Comparison of ENCODE assay signal across 12 cellular contexts in the genomic region with DNA sequence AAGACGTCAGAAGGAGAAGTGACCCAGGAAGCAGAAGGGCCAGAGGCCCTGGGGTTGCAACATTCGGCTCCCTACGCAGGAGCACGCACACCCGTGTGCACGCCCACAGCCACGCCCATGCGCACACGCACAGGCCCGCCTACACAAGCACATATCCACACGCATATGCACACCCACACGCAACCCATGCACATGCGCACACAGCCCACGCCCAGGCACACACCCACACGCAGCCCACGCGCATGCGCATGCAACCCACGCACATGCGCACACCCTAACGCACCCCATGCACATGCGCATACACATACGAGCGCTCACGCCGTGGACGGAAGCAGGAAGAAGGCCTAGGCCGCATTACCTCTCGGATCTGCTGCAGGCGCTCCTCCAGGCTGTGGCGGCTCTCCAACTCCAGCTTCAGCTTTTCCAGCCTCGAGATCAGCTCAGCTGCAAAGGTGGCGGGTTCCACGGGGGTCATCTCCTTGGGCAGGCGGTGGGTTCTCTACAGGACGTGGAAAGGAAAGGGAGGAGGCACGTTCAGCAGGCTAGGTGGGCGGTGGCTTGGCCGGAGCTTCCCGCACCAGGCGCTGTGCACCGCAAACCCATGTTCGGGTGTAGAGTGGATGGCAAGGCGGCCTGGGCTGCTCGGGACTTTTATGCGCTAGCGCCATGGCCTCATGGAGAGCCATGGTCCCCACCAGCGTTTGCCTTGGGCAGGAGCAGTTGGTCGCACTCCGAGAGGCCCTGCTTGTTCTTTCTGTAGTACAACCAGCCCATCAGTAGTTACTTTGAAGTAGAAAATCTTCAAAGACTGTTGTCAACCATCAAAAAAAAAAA. TPM values are rescaled to one million over a fixed set of nuclear protein-coding genes. Genes with fewer than 3 reads are reported as not detected.
DNase-seq lines count a peak whose midpoint lies in the region; ATAC-seq, FAIRE-seq and TF ChIP-seq lines count a peak whose summit lies in the region.
"Had no signal": no experiment of that assay in that cellular context is flagged by ENCODE, and none has a peak within 500 bp of the region (broad histone marks: within the 10 kb centered on the region; RNA-seq: fewer than 3 reads in every experiment).

No MANE protein-coding gene starts in this region.

- H3K4me3 Mint-ChIP-seq in T-helper 17 cell, result peak overlapping the region; percentile 50
- peak overlapping the region; percentile 35 for H3K4me3 Mint-ChIP-seq in activated T-helper 17 cell treated with anti-CD3 and anti-CD28 coated beads, Interleukin-2, amount 50 U/mL, for 72 hours

- peaks cover 22% of the 10 kb centered on the region for H3K4me1 ChIP-seq in HepG2 (ENCODE audit: insufficient read depth, low read length)
- peaks cover under 1% of the 10 kb centered on the region for H3K4me1 ChIP-seq in testis

- no peaks in the 10 kb centered on the region for H3K27me3 ChIP-seq in HepG2 (ENCODE audit: control insufficient read depth in 1 of 2, insufficient read depth in 2 of 2, low read length in 2 of 2)
- no peaks in the 10 kb centered on the region for H3K27me3 ChIP-seq in testis
- H3K27me3 ChIP-seq: heart left ventricle had no signal

- no TSS peak for BruUV-seq in HepG2 (replicated peaks; lab: Mats Ljungman, UMichigan)

- no peak for FAIRE-seq in HepG2 (lab: Jason Lieb, UNC)
- FAIRE-seq: TTC549 had no signal

- H3K27ac ChIP-seq in HepG2 (ENCODE audit: extremely low read length, insufficient read depth, low read length) (no peak overlapping the region), testis (no peak overlapping the region)
- H3K27ac ChIP-seq: heart left ventricle had no signal

- TF ChIP-seq POLR2A in HepG2 (IDR thresholded peaks at IDR 0.05; ENCODE audit: insufficient read depth in 1 of 2, low read depth in 2 of 2, low read length in 2 of 2) (peak in 1 of 2 experiments; percentile 45; a peak in 2 of 4 replicates), testis (IDR thresholded peaks at IDR 0.05) (no peak)

- TF ChIP-seq CTCF in HepG2 (CRISPR knock-in tag; IDR thresholded peaks at IDR 0.05), result no peak
- no peak for TF ChIP-seq CTCF in testis (IDR thresholded peaks at IDR 0.05)

- H2AFZ ChIP-seq in HepG2 (ENCODE audit: low read length), result no peak overlapping the region

- 98% methylated on average over 50 of the region's 50 CpGs for WGBS in HepG2 (ENCODE audit: low lambda C conversion rate)
- 60 to 81% methylated on average over 31 to 50 of the region's 50 CpGs for WGBS in testis, 2 donors

- H3K9me3 Mint-ChIP-seq in activated T-helper 17 cell treated with anti-CD3 and anti-CD28 coated beads, Interleukin-2, amount 50 U/mL, for 72 hours, result no peaks in the 10 kb centered on the region

- TF ChIP-seq EP300 in HepG2 (IDR thresholded peaks at IDR 0.05; ENCODE audit: low read depth in 2 of 2, low read length in 2 of 2), result no peak
- no peak for TF ChIP-seq EP300 in HepG2 (CRISPR knock-in tag; IDR thresholded peaks at IDR 0.05; ENCODE audit: borderline replicate concordance)

- in situ Hi-C loops in HepG2 (cut with HindIII; ENCODE audit: extremely low pct_ligation_motif_present, low pct_unique_long_range_greater_than_20kb) (loop anchor here (25.0 kb wide), 1 partner anchor 624 kb away; no protein-coding TSS in a partner anchor), KBM-7 (cut with MboI; ENCODE audit: low pct_unique_long_range_greater_than_20kb, low sequenced_read_pairs) (no loop called here)

- H3K4me3 ChIP-seq in HepG2 (replicated peaks in 1 of 3; ENCODE audit: insufficient read depth in 1 of 3, low read depth in 2 of 3, low read length in 3 of 3) (no peak overlapping the region), testis (peak overlapping the region; percentile 51 to 55)
- H3K4me3 ChIP-seq: heart left ventricle had no signal

- H3K36me3 Mint-ChIP-seq in T-helper 17 cell (ENCODE audit: low read depth), result peaks cover 2% of the 10 kb centered on the region
- peaks cover 65% of the 10 kb centered on the region for H3K36me3 Mint-ChIP-seq in activated T-helper 17 cell treated with anti-CD3 and anti-CD28 coated beads, Interleukin-2, amount 50 U/mL, for 72 hours (ENCODE audit: low read depth)

- no peaks in the 10 kb centered on the region for H3K9me3 ChIP-seq in T-helper 17 cell (ENCODE audit: control insufficient read depth, low read length, poor library complexity, severe bottlenecking)
- no peaks in the 10 kb centered on the region for H3K9me3 ChIP-seq in HepG2 (ENCODE audit: low read length)
- H3K9me3 ChIP-seq in testis, result no peaks in the 10 kb centered on the region
- H3K9me3 ChIP-seq: heart left ventricle had no signal

- H3K27me3 Mint-ChIP-seq in T-helper 17 cell, result no peaks in the 10 kb centered on the region
- no peaks in the 10 kb centered on the region for H3K27me3 Mint-ChIP-seq in activated T-helper 17 cell treated with anti-CD3 and anti-CD28 coated beads, Interleukin-2, amount 50 U/mL, for 72 hours

- peak in 2 of 3 donors; percentile 26 to 63 for DNase-seq in T-helper 17 cell
- no peak for DNase-seq in HepG2 (ENCODE audit: low spot score)
- DNase-seq in testis, result peak; percentile 67
- DNase-seq in SK-N-DZ (ENCODE audit: low spot score), result no peak
- DNase-seq in KBM-7, result no peak
- DNase-seq: DMS79 treated with DMSO at 0.1 percent for 48 hours; effector CD8-positive, alpha-beta T cell; NCI-H187 had no signal

- H3K9ac ChIP-seq in HepG2 (ENCODE audit: insufficient read depth, low read depth, low read length), result no peak overlapping the region

- TF ChIP-seq RAD21 in HepG2 (CRISPR knock-in tag; IDR thresholded peaks at IDR 0.05), result no peak

- peaks cover 38% of the 10 kb centered on the region for H3K79me2 ChIP-seq in HepG2 (ENCODE audit: insufficient read depth, low read length)

- POLR2A ChIA-PET in HepG2 (lab: Yijun Ruan, JAX), result interaction anchor here (2.1 kb wide), 1 partner anchor 13 kb away, joined by 4 read pairs; no protein-coding TSS in a partner anchor

- H3K4me2 ChIP-seq in HepG2 (ENCODE audit: low read depth, low read length), result no peak overlapping the region

- peak overlapping the region; percentile 21 for H3K27ac Mint-ChIP-seq in T-helper 17 cell
- H3K27ac Mint-ChIP-seq in activated T-helper 17 cell treated with anti-CD3 and anti-CD28 coated beads, Interleukin-2, amount 50 U/mL, for 72 hours, result peak overlapping the region; percentile 36

- H3K4me1 Mint-ChIP-seq in T-helper 17 cell, result peaks cover 13% of the 10 kb centered on the region
- H3K4me1 Mint-ChIP-seq in activated T-helper 17 cell treated with anti-CD3 and anti-CD28 coated beads, Interleukin-2, amount 50 U/mL, for 72 hours, result peaks cover 4% of the 10 kb centered on the region

- CTCF ChIA-PET in HepG2 (lab: Yijun Ruan, JAX; ENCODE audit: low intra/inter-chr PET ratio, low total read pairs), result no interaction called here

- intact Hi-C loops in HepG2 (cut with micrococcal nuclease; ENCODE audit: unreplicated experiment), result no loop called here
- intact Hi-C loops in testis (cut with DNase I; ENCODE audit: low total_unique reads), result no loop called here

- peaks cover 94% of the 10 kb centered on the region for H4K20me1 ChIP-seq in HepG2 (ENCODE audit: insufficient read depth, low read length)

- ATAC-seq in T-helper 17 cell (peak; percentile 83), HepG2 (peak; percentile 8; the same call in 2 of the 3 replicates), HG02973 (IDR thresholded peaks at IDR 0.05; ENCODE audit: unreplicated experiment) (no peak)
- peak; percentile 52 for ATAC-seq in activated T-helper 17 cell treated with anti-CD3 and anti-CD28 coated beads, Interleukin-2, amount 50 U/mL, for 72 hours (replicated peaks)

- peaks cover 72 to 99% of the 10 kb centered on the region in 2 experiments for H3K36me3 ChIP-seq in HepG2 (replicated peaks in 1 of 2; ENCODE audit: control insufficient read depth in 1 of 2, insufficient read depth in 2 of 2, low read length in 2 of 2)
- H3K36me3 ChIP-seq in testis (ENCODE audit: low read depth, missing control alignments), result no peaks in the 10 kb centered on the region

TF ChIP-seq in HepG2, 621 proteins besides CTCF, POLR2A, EP300 and RAD21 (continues in another document):
- no peak for TF ChIP-seq ZNF124 (CRISPR knock-in tag; IDR thresholded peaks at IDR 0.05)
- TF ChIP-seq, protein P1, sequence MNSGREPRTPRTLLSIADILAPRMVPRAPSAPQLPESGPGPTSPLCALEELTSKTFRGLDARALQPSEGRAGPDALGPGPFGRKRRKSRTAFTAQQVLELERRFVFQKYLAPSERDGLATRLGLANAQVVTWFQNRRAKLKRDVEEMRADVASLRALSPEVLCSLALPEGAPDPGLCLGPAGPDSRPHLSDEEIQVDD (CRISPR knock-in tag; IDR thresholded peaks at IDR 0.05; ENCODE audit: borderline replicate concordance), result no peak

RNA-seq across cellular contexts. Expression of a gene that starts 23.4 kb away (rescaled TPM):
- total RNA-seq in T-helper 17 cell (10 to 100 TPM; 28.4 to 31.6 TPM), HepG2 (2016; rRNA removed; fragmentation: Illumina TruSeq; extraction: Trizol) (53.8 and 58.6 TPM in 2 replicates), testis (10 to 100 TPM; 20.2 to 26.3 TPM)
- total RNA-seq in activated T-helper 17 cell treated with anti-CD3 and anti-CD28 coated beads, Interleukin-2, amount 50 U/mL, for 72 hours, result 1 to 10 TPM in 1 of 2 donors, under 1 TPM in 1; 0.71 to 1.5 TPM
- 12.0 and 13.7 TPM in 2 replicates for total RNA-seq in HepG2 (2016; cell fraction: cytosol; rRNA removed; fragmentation: Illumina TruSeq; extraction: Trizol; ENCODE audit: low read depth)
- 45.1 and 59.6 TPM in 2 replicates for total RNA-seq in HepG2 (2016; cell fraction: insoluble cytoplasmic fraction; rRNA removed; fragmentation: Illumina TruSeq; extraction: Trizol)
- total RNA-seq in HepG2 (2016; cell fraction: membrane; rRNA removed; fragmentation: Illumina TruSeq; extraction: Trizol), result 27.0 and 28.7 TPM in 2 replicates
- total RNA-seq in HepG2 (2016; cell fraction: nucleus; rRNA removed; fragmentation: Illumina TruSeq; extraction: Trizol), result 79.3 and 81.9 TPM in 2 replicates
- polyA plus RNA-seq in HepG2 (2011; rRNA removed) (55.0 and 63.4 TPM in 2 replicates), testis (ENCODE audit: insufficient read depth, low read depth, low replicate concordance) (18.1 TPM)
- 29.9 and 39.9 TPM in 2 replicates for polyA plus RNA-seq in HepG2 (2011; cell fraction: cytosol; rRNA removed)
- 126 and 210 TPM in 2 replicates for polyA plus RNA-seq in HepG2 (2011; cell fraction: nucleus; rRNA removed)
- 55.5 and 56.3 TPM in 2 replicates for polyA plus RNA-seq in HepG2 (2012)
- polyA plus RNA-seq in HepG2 (2016; cell fraction: cytosol; fragmentation: Illumina TruSeq; extraction: Trizol; ENCODE audit: low read depth), result 2.0 and 2.2 TPM in 2 replicates
- 34.3 and 44.8 TPM in 2 replicates for polyA plus RNA-seq in HepG2 (2016; cell fraction: insoluble cytoplasmic fraction; fragmentation: Illumina TruSeq; extraction: Trizol; ENCODE audit: low read depth)
- polyA plus RNA-seq in HepG2 (2016; cell fraction: membrane; fragmentation: Illumina TruSeq; extraction: Trizol; ENCODE audit: low read depth), result 9.2 and 9.3 TPM in 2 replicates
- polyA plus RNA-seq in HepG2 (2016; cell fraction: nucleus; fragmentation: Illumina TruSeq; extraction: Trizol; ENCODE audit: insufficient read depth, low read depth), result 115 and 117 TPM in 2 replicates
- polyA minus RNA-seq in HepG2 (2011; rRNA and poly(A)+ RNA removed; ENCODE audit: low replicate concordance), result 0.09 and 105 TPM in 2 replicates
- 43.2 and 45.6 TPM in 2 replicates for polyA minus RNA-seq in HepG2 (2011; cell fraction: cytosol; rRNA and poly(A)+ RNA removed)
- 175 and 211 TPM in 2 replicates for polyA minus RNA-seq in HepG2 (2011; cell fraction: nucleus; rRNA and poly(A)+ RNA removed)
- 8.4 and 10.5 TPM in 2 replicates for polyA plus RNA-seq in SK-N-DZ (2014; cell fraction: cytosol; rRNA removed)
- polyA plus RNA-seq in SK-N-DZ (2014; cell fraction: nucleus; rRNA removed), result 13.5 and 15.1 TPM in 2 replicates

Comparison
In these comparisons a context has a peak if more than half of its experiments do, and no peak if none do; other contexts are left out.
1. DNase-seq: peak in T-helper 17 cell (2 of 3) and testis (single experiment); none in HepG2 (single experiment), SK-N-DZ (single experiment) and KBM-7 (single experiment).
2. H3K4me3 ChIP-seq: peak in testis (2 of 2); none in HepG2 (0 of 3).
3. RNA of a gene that starts 23.4 kb away (total RNA-seq): 12.0 to 81.9 TPM in HepG2, 28.4 to 31.6 TPM in T-helper 17 cell and 20.2 to 26.3 TPM in testis; 0.71 to 1.5 TPM in activated T-helper 17 cell treated with anti-CD3 and anti-CD28 coated beads, Interleukin-2, amount 50 U/mL, for 72 hours; every median in the first group is over 4 times any median in the second.